In genomic region chr14:65411656-65412188, GRCh38 we compare ENCODE assay signal across 1 cellular context.
TF ChIP-seq lines count a peak whose summit lies in the region.

No MANE protein-coding gene starts in this region.

TF ChIP-seq in HepG2, 621 proteins besides CTCF, POLR2A, EP300 and RAD21 (continued from another document):
- TF ChIP-seq ZBTB4 (CRISPR knock-in tag; IDR thresholded peaks at IDR 0.05; ENCODE audit: borderline replicate concordance) (no peak), AHR (CRISPR knock-in tag; IDR thresholded peaks at IDR 0.05) (no peak), DDIT3 (CRISPR knock-in tag; IDR thresholded peaks at IDR 0.05) (no peak), KLF9 (CRISPR knock-in tag; IDR thresholded peaks at IDR 0.05; ENCODE audit: low read depth) (no peak), ZNF160 (CRISPR knock-in tag; IDR thresholded peaks at IDR 0.05) (no peak), ZNF180 (CRISPR knock-in tag; IDR thresholded peaks at IDR 0.05; ENCODE audit: borderline replicate concordance, low read depth) (no peak), ELF4 (CRISPR knock-in tag; IDR thresholded peaks at IDR 0.05; ENCODE audit: borderline replicate concordance) (no peak), MLX (CRISPR knock-in tag; IDR thresholded peaks at IDR 0.05) (0 out of 2 replicates have a peak, but pooled peaks have one; percentile 38), ZSCAN22 (CRISPR knock-in tag; IDR thresholded peaks at IDR 0.05) (no peak), HNRNPLL (IDR thresholded peaks at IDR 0.05; ENCODE audit: low read depth, low read length, poor library complexity, severe bottlenecking) (no peak), ISL2 (CRISPR knock-in tag; IDR thresholded peaks at IDR 0.05) (no peak; the same call in 1 of the 2 replicates), PITX1 (CRISPR knock-in tag; IDR thresholded peaks at IDR 0.05) (no peak), FOXC1 (CRISPR knock-in tag; IDR thresholded peaks at IDR 0.05; ENCODE audit: borderline replicate concordance) (no peak), ZXDC (CRISPR knock-in tag; IDR thresholded peaks at IDR 0.05) (no peak; the same call in 1 of the 2 replicates), ZNF597 (CRISPR knock-in tag; IDR thresholded peaks at IDR 0.05) (no peak), ZBTB37 (CRISPR knock-in tag; IDR thresholded peaks at IDR 0.05) (0 out of 2 replicates have a peak, but pooled peaks have one; percentile 43), CREM (IDR thresholded peaks at IDR 0.05) (no peak), CREM (CRISPR knock-in tag; IDR thresholded peaks at IDR 0.05) (no peak), ZSCAN12 (CRISPR knock-in tag; IDR thresholded peaks at IDR 0.05) (0 out of 2 replicates have a peak, but pooled peaks have one; percentile 23), SP4 (CRISPR knock-in tag; IDR thresholded peaks at IDR 0.05) (no peak; the same call in 1 of the 2 replicates), ZNF777 (CRISPR knock-in tag; IDR thresholded peaks at IDR 0.05) (no peak; the same call in 1 of the 2 replicates), TCF12 (IDR thresholded peaks at IDR 0.05) (no peak), TCF12 (CRISPR knock-in tag; IDR thresholded peaks at IDR 0.05) (no peak), ZFP36 (IDR thresholded peaks at IDR 0.05; ENCODE audit: borderline replicate concordance, low read depth, low read length, partially characterized antibody) (no peak), ZFP90 (CRISPR knock-in tag; IDR thresholded peaks at IDR 0.05; ENCODE audit: borderline replicate concordance) (0 out of 2 replicates have a peak, but pooled peaks have one; percentile 20), E2F1 (CRISPR knock-in tag; IDR thresholded peaks at IDR 0.05) (peak; percentile 34; the same call in 1 of the 2 replicates), HOXA9 (CRISPR knock-in tag; IDR thresholded peaks at IDR 0.05; ENCODE audit: borderline replicate concordance) (no peak), HMG20B (CRISPR knock-in tag; conservative IDR thresholded peaks at IDR 0.05) (peak; percentile 61; the same call in 1 of the 2 replicates), ERF (CRISPR knock-in tag; IDR thresholded peaks at IDR 0.05) (no peak; the same call in 1 of the 2 replicates), ZNF383 (CRISPR knock-in tag; IDR thresholded peaks at IDR 0.05; ENCODE audit: borderline replicate concordance) (peak; percentile 59; the same call in 1 of the 2 replicates), ZNF503 (CRISPR knock-in tag; IDR thresholded peaks at IDR 0.05) (0 out of 2 replicates have a peak, but pooled peaks have one; percentile 34), GTF3A (CRISPR knock-in tag; conservative IDR thresholded peaks at IDR 0.05) (no peak), PRDM15 (CRISPR knock-in tag; IDR thresholded peaks at IDR 0.05) (peak; percentile 68), TCF7L2 (IDR thresholded peaks at IDR 0.05; ENCODE audit: low read depth, low read length) (no peak), SOX13 (IDR thresholded peaks at IDR 0.05) (no peak), SOX13 (CRISPR knock-in tag; conservative IDR thresholded peaks at IDR 0.05 in 1 of 2, IDR thresholded peaks at IDR 0.05 in 1 of 2) (peak in 1 of 2 experiments; percentile 11; a peak in 1 of 4 replicates), RXRB (CRISPR knock-in tag; IDR thresholded peaks at IDR 0.05; ENCODE audit: borderline replicate concordance) (peak; percentile 41; the same call in 1 of the 2 replicates), TFAP4 (IDR thresholded peaks at IDR 0.05; ENCODE audit: borderline replicate concordance, low read depth) (peak; percentile 87), ZNF292 (CRISPR knock-in tag; IDR thresholded peaks at IDR 0.05; ENCODE audit: borderline replicate concordance, low read depth) (peak; percentile 46; the same call in 1 of the 2 replicates)
